In genomic region chr5:168575391-168576372, GRCh38 we compare ENCODE assay signal across 15 cellular contexts. TPM values are rescaled to one million over a fixed set of nuclear protein-coding genes. Genes with fewer than 3 reads are reported as not detected.
DNase-seq lines count a peak whose midpoint lies in the region; ATAC-seq and TF ChIP-seq lines count a peak whose summit lies in the region.
"Had no signal": no experiment of that assay in that cellular context is flagged by ENCODE, and none has a peak within 500 bp of the region (broad histone marks: within the 10 kb centered on the region; RNA-seq: fewer than 3 reads in every experiment).

No MANE protein-coding gene starts in this region.

- no peak for TF ChIP-seq CTCF in CD8-positive, alpha-beta T cell (IDR thresholded peaks at IDR 0.05)
- TF ChIP-seq CTCF in HEK293 (tag by site-specific recombination; IDR thresholded peaks at IDR 0.05), result no peak
- no peak for TF ChIP-seq CTCF in lower lobe of right lung (IDR thresholded peaks at IDR 0.05)
- TF ChIP-seq CTCF in mucosa of descending colon (IDR thresholded peaks at IDR 0.05), result no peak

- peaks cover 55% of the 10 kb centered on the region for H3K4me1 Mint-ChIP-seq in CD8-positive, alpha-beta T cell (ENCODE audit: low read depth)
- peaks cover 32% of the 10 kb centered on the region for H3K4me1 Mint-ChIP-seq in activated T-helper 2 cell treated with anti-CD3 and anti-CD28 coated beads, Interferon-gamma antibody, Interleukin-2, Interleukin-4, amounts not matched to agents 10 μg/mL and 5 μg/mL and 100 μg/mL, durations not matched to agents 14 hours and 24 hours and 36 hours (ENCODE audit: low read depth)
- peaks cover 21 to 60% (median 52%) of the 10 kb centered on the region in 7 donors for H3K4me1 Mint-ChIP-seq in naive thymus-derived CD4-positive, alpha-beta T cell

- no peaks in the 10 kb centered on the region for H3K9me3 ChIP-seq in CD8-positive, alpha-beta T cell (ENCODE audit: low read length)
- no peaks in the 10 kb centered on the region for H3K9me3 ChIP-seq in HEK293 (ENCODE audit: control insufficient read depth, insufficient read depth, low read depth, low read length)
- H3K9me3 ChIP-seq in naive thymus-derived CD4-positive, alpha-beta T cell (ENCODE audit: control insufficient read depth in 2 of 3, low read length in 3 of 3), result no peaks in the 10 kb centered on the region
- H3K9me3 ChIP-seq in lower lobe of right lung, result no peaks in the 10 kb centered on the region
- no peaks in the 10 kb centered on the region for H3K9me3 ChIP-seq in mucosa of descending colon
- H3K9me3 ChIP-seq: SJSA1, vagina had no signal

- ATAC-seq in CD8-positive, alpha-beta T cell, result no peak
- ATAC-seq in naive thymus-derived CD4-positive, alpha-beta T cell, result no peak
- ATAC-seq in lower lobe of right lung (no peak), mucosa of descending colon (no peak)

- H3K4me3 Mint-ChIP-seq in CD8-positive, alpha-beta T cell, result no peak overlapping the region
- peak overlapping the region; percentile 39 for H3K4me3 Mint-ChIP-seq in activated T-helper 2 cell treated with anti-CD3 and anti-CD28 coated beads, Interferon-gamma antibody, Interleukin-2, Interleukin-4, amounts not matched to agents 10 μg/mL and 5 μg/mL and 100 μg/mL, durations not matched to agents 14 hours and 24 hours and 36 hours (ENCODE audit: low read depth)
- H3K4me3 Mint-ChIP-seq in naive thymus-derived CD4-positive, alpha-beta T cell, result peak overlapping the region in 7 of 10 donors; percentile 2 to 55 (median 25)
- H3K4me3 Mint-ChIP-seq: activated B cell treated with CpG ODN at 0.5 μM for 24 hours had no signal

- POLR2A ChIA-PET in CD8-positive, alpha-beta T cell (lab: Charles Lee), result interaction anchor here (0.7 kb wide), 1 partner anchor 44 kb away, joined by 3 read pairs; no protein-coding TSS in a partner anchor
- POLR2A ChIA-PET in HEK293 (lab: Yijun Ruan, JAX), result interaction anchor here (0.6 kb wide), 1 partner anchor 28 kb away, joined by 3 read pairs; no protein-coding TSS in a partner anchor
- POLR2A ChIA-PET in naive thymus-derived CD4-positive, alpha-beta T cell (lab: Charles Lee), result no interaction called here

- peak overlapping the region; percentile 20 for H3K27ac Mint-ChIP-seq in CD8-positive, alpha-beta T cell
- H3K27ac Mint-ChIP-seq in activated T-helper 2 cell treated with anti-CD3 and anti-CD28 coated beads, Interferon-gamma antibody, Interleukin-2, Interleukin-4, amounts not matched to agents 10 μg/mL and 5 μg/mL and 100 μg/mL, durations not matched to agents 14 hours and 24 hours and 36 hours, result peak overlapping the region; percentile 65
- H3K27ac Mint-ChIP-seq in naive thymus-derived CD4-positive, alpha-beta T cell, result peak overlapping the region in 2 of 9 donors; percentile 15 to 26
- H3K27ac Mint-ChIP-seq: activated B cell treated with CpG ODN at 0.5 μM for 24 hours had no signal

- no peaks in the 10 kb centered on the region for H3K27me3 ChIP-seq in CD8-positive, alpha-beta T cell (ENCODE audit: insufficient read depth, low read length)
- no peaks in the 10 kb centered on the region for H3K27me3 ChIP-seq in naive thymus-derived CD4-positive, alpha-beta T cell (ENCODE audit: control insufficient read depth in 2 of 2, insufficient read depth in 2 of 2, low read length in 2 of 2)
- H3K27me3 ChIP-seq in lower lobe of right lung (ENCODE audit: low read depth), result no peaks in the 10 kb centered on the region
- H3K27me3 ChIP-seq: SJSA1, vagina had no signal

- intact Hi-C loops in CD8-positive, alpha-beta T cell (cut with DNase I, micrococcal nuclease), result loop anchor here in 1 of 2 experiments (5.0 kb wide), 1 partner anchor 1767 kb away; no protein-coding TSS in a partner anchor
- intact Hi-C loops in activated T-helper 2 cell treated with anti-CD3 and anti-CD28 coated beads, Interferon-gamma antibody, Interleukin-2, Interleukin-4, amounts not matched to agents 10 μg/mL and 5 μg/mL and 100 μg/mL, durations not matched to agents 14 hours and 24 hours and 36 hours (cut with micrococcal nuclease), result loop anchor here (5.0 to 10.0 kb wide), 2 partner anchors 227 to 1079 kb away; no protein-coding TSS in a partner anchor
- intact Hi-C loops in naive thymus-derived CD4-positive, alpha-beta T cell (cut with micrococcal nuclease), result loop anchor here in 1 of 2 donors (5.0 kb wide), 3 partner anchors 63 to 348 kb away; no protein-coding TSS in a partner anchor
- intact Hi-C loops in lower lobe of right lung (cut with DNase I), result no loop called here
- intact Hi-C loops in mucosa of descending colon (cut with DNase I, micrococcal nuclease), result no loop called here

- H3K36me3 ChIP-seq in CD8-positive, alpha-beta T cell (ENCODE audit: insufficient read depth, low read length), result no peaks in the 10 kb centered on the region
- H3K36me3 ChIP-seq in HEK293 (ENCODE audit: control insufficient read depth in 2 of 2, insufficient read depth in 1 of 2, low read length in 2 of 2), result peaks cover 8 to 11% of the 10 kb centered on the region in 2 experiments; a peak in 2 of 3 replicates
- peaks cover 0 to 4% (median 0%) of the 10 kb centered on the region in 3 experiments for H3K36me3 ChIP-seq in naive thymus-derived CD4-positive, alpha-beta T cell (ENCODE audit: control insufficient read depth in 2 of 3, insufficient read depth in 3 of 3, low read length in 3 of 3)
- H3K36me3 ChIP-seq in lower lobe of right lung, result no peaks in the 10 kb centered on the region
- no peaks in the 10 kb centered on the region for H3K36me3 ChIP-seq in mucosa of descending colon (ENCODE audit: low read depth)
- H3K36me3 ChIP-seq: vagina had no signal

- H3K36me3 Mint-ChIP-seq in CD8-positive, alpha-beta T cell, result peaks cover 19% of the 10 kb centered on the region
- H3K36me3 Mint-ChIP-seq in activated T-helper 2 cell treated with anti-CD3 and anti-CD28 coated beads, Interferon-gamma antibody, Interleukin-2, Interleukin-4, amounts not matched to agents 10 μg/mL and 5 μg/mL and 100 μg/mL, durations not matched to agents 14 hours and 24 hours and 36 hours (ENCODE audit: low read depth), result peaks cover 63% of the 10 kb centered on the region
- peaks cover 0 to 21% (median 13%) of the 10 kb centered on the region in 5 donors for H3K36me3 Mint-ChIP-seq in naive thymus-derived CD4-positive, alpha-beta T cell

- H3K9me3 Mint-ChIP-seq in CD8-positive, alpha-beta T cell, result no peaks in the 10 kb centered on the region
- H3K9me3 Mint-ChIP-seq in activated T-helper 2 cell treated with anti-CD3 and anti-CD28 coated beads, Interferon-gamma antibody, Interleukin-2, Interleukin-4, amounts not matched to agents 10 μg/mL and 5 μg/mL and 100 μg/mL, durations not matched to agents 14 hours and 24 hours and 36 hours, result no peaks in the 10 kb centered on the region
- H3K9me3 Mint-ChIP-seq in naive thymus-derived CD4-positive, alpha-beta T cell, result peaks cover 0 to 4% (median 0%) of the 10 kb centered on the region in 11 donors
- H3K9me3 Mint-ChIP-seq: activated B cell treated with CpG ODN at 0.5 μM for 24 hours had no signal

- CTCF ChIA-PET in CD8-positive, alpha-beta T cell (lab: Charles Lee), result interaction anchor here (0.5 kb wide), 1 partner anchor 27 kb away, joined by 3 read pairs; no protein-coding TSS in a partner anchor
- CTCF ChIA-PET in HEK293 (lab: Yijun Ruan, JAX), result interaction anchor here (0.5 to 1.5 kb wide), 3 partner anchors 10 to 77 kb away, joined by 3 to 6 read pairs (median 4); no protein-coding TSS in a partner anchor
- CTCF ChIA-PET in naive thymus-derived CD4-positive, alpha-beta T cell (lab: Charles Lee), result no interaction called here

- no peak for DNase-seq in CD8-positive, alpha-beta T cell
- no peak for DNase-seq in activated T-helper 2 cell treated with anti-CD3 and anti-CD28 coated beads, Interferon-gamma antibody, Interleukin-2, Interleukin-4, amounts not matched to agents 10 μg/mL and 5 μg/mL and 100 μg/mL, durations not matched to agents 14 hours and 24 hours and 36 hours (ENCODE audit: low spot score)
- no peak for DNase-seq in naive thymus-derived CD4-positive, alpha-beta T cell
- DNase-seq in NCI-H2227 treated with DMSO at 0.1 percent for 48 hours (lab: John Stamatoyannopoulos, UW) (no peak), lower lobe of right lung (no peak), retina (no peak), mucosa of descending colon (no peak)
- DNase-seq: activated B cell treated with CpG ODN at 0.5 μM for 24 hours; anterior cingulate cortex; NCI-H1694 treated with DMSO at 0.1 percent for 48 hours; stimulated activated CD4-positive, alpha-beta T cell treated with anti-CD3 and anti-CD28 coated beads, Interleukin-2, amount 100 ng/mL, for 24 hours had no signal

- H3K27me3 Mint-ChIP-seq in CD8-positive, alpha-beta T cell (ENCODE audit: low read depth), result no peaks in the 10 kb centered on the region
- H3K27me3 Mint-ChIP-seq in activated T-helper 2 cell treated with anti-CD3 and anti-CD28 coated beads, Interferon-gamma antibody, Interleukin-2, Interleukin-4, amounts not matched to agents 10 μg/mL and 5 μg/mL and 100 μg/mL, durations not matched to agents 14 hours and 24 hours and 36 hours (ENCODE audit: low read depth), result no peaks in the 10 kb centered on the region
- no peaks in the 10 kb centered on the region for H3K27me3 Mint-ChIP-seq in naive thymus-derived CD4-positive, alpha-beta T cell
- H3K27me3 Mint-ChIP-seq: activated B cell treated with CpG ODN at 0.5 μM for 24 hours had no signal

- peaks cover 26% of the 10 kb centered on the region for H3K4me1 ChIP-seq in CD8-positive, alpha-beta T cell (ENCODE audit: insufficient read depth, low read length)
- peaks cover 10% of the 10 kb centered on the region for H3K4me1 ChIP-seq in HEK293 (ENCODE audit: control insufficient read depth, insufficient read depth, low read length)
- peaks cover 2 to 16% of the 10 kb centered on the region in 2 donors for H3K4me1 ChIP-seq in naive thymus-derived CD4-positive, alpha-beta T cell (ENCODE audit: control insufficient read depth in 2 of 2, insufficient read depth in 2 of 2, low read length in 2 of 2)
- peaks cover 33% of the 10 kb centered on the region for H3K4me1 ChIP-seq in lower lobe of right lung
- peaks cover 32% of the 10 kb centered on the region for H3K4me1 ChIP-seq in mucosa of descending colon (ENCODE audit: low read depth)

- H3K4me3 ChIP-seq in CD8-positive, alpha-beta T cell (ENCODE audit: low read depth, low read length), result no peak overlapping the region
- H3K4me3 ChIP-seq in HEK293 (ENCODE audit: low read depth, low read length), result no peak overlapping the region
- H3K4me3 ChIP-seq in naive thymus-derived CD4-positive, alpha-beta T cell (ENCODE audit: low read length), result no peak overlapping the region
- H3K4me3 ChIP-seq in lower lobe of right lung, result no peak overlapping the region
- no peak overlapping the region for H3K4me3 ChIP-seq in mucosa of descending colon
- H3K4me3 ChIP-seq: SJSA1, vagina had no signal

- H3K27ac ChIP-seq in CD8-positive, alpha-beta T cell (ENCODE audit: low read depth, low read length), result no peak overlapping the region
- H3K27ac ChIP-seq in HEK293 (ENCODE audit: extremely low read depth, low read depth, low read length) (no peak overlapping the region; the same call in 1 of the 2 replicates), lower lobe of right lung (no peak overlapping the region)
- H3K27ac ChIP-seq in naive thymus-derived CD4-positive, alpha-beta T cell (ENCODE audit: low read depth, low read length), result no peak overlapping the region
- H3K27ac ChIP-seq: SJSA1, vagina had no signal

RNA-seq across cellular contexts. Expression of gene PANK3, which starts 3.5 kb away (rescaled TPM):
- total RNA-seq in CD8-positive, alpha-beta T cell, result 10 to 100 TPM; 36.1 to 42.4 TPM
- total RNA-seq in activated T-helper 2 cell treated with anti-CD3 and anti-CD28 coated beads, Interferon-gamma antibody, Interleukin-2, Interleukin-4, amounts not matched to agents 10 μg/mL and 5 μg/mL and 100 μg/mL, durations not matched to agents 14 hours and 24 hours and 36 hours, result 74.5 and 87.1 TPM in 2 replicates
- 10 to 100 TPM; 31.2 to 52.2 (median 41.5) TPM for total RNA-seq in naive thymus-derived CD4-positive, alpha-beta T cell
- polyA plus RNA-seq in naive thymus-derived CD4-positive, alpha-beta T cell, result 1 to 10 TPM; 1.5 to 7.5 TPM
- total RNA-seq in lower lobe of right lung (43.2 TPM), mucosa of descending colon (100 to 1,000 TPM in 2 of 3 donors, 10 to 100 TPM in 1; 80.7 to 147 (median 125) TPM)

RNA-seq across cellular contexts. Expression of gene FBLL1, which starts 46.6 kb away (rescaled TPM):
- total RNA-seq in CD8-positive, alpha-beta T cell, result not detected
- total RNA-seq in activated T-helper 2 cell treated with anti-CD3 and anti-CD28 coated beads, Interferon-gamma antibody, Interleukin-2, Interleukin-4, amounts not matched to agents 10 μg/mL and 5 μg/mL and 100 μg/mL, durations not matched to agents 14 hours and 24 hours and 36 hours, result not detected in 2 replicates
- under 1 TPM in 2 of 5 experiments, not detected in 3; 0.22 to 0.57 TPM for total RNA-seq in naive thymus-derived CD4-positive, alpha-beta T cell
- polyA plus RNA-seq in naive thymus-derived CD4-positive, alpha-beta T cell, result not detected
- total RNA-seq in lower lobe of right lung (not detected), mucosa of descending colon (under 1 TPM; 0.26 to 0.76 (median 0.51) TPM)
- total RNA-seq: mononuclear cell, vagina had no signal
